Comparison of ENCODE assay signal across 27 cellular contexts in genomic region chr15:89784686-89784960, GRCh38. TPM values are rescaled to one million over a fixed set of nuclear protein-coding genes. Genes with fewer than 3 reads are reported as not detected.
DNase-seq lines count a peak whose midpoint lies in the region; ATAC-seq and TF ChIP-seq lines count a peak whose summit lies in the region.
"Had no signal": no experiment of that assay in that cellular context is flagged by ENCODE, and none has a peak within 500 bp of the region (broad histone marks: within the 10 kb centered on the region; RNA-seq: fewer than 3 reads in every experiment).

No MANE protein-coding gene starts in this region.

- no peak overlapping the region for H2BK120ac ChIP-seq in H9 (ENCODE audit: low read depth, low read length, poor library complexity, severe bottlenecking)

- H3K23ac ChIP-seq in H9 (ENCODE audit: insufficient read length, low read depth, low read length), result no peak overlapping the region

- no peak overlapping the region for H2BK12ac ChIP-seq in H9 (ENCODE audit: insufficient read length, low read depth, low read length)

- H3K27ac Mint-ChIP-seq in Calu3 (ENCODE audit: unreplicated experiment) (peak overlapping the region; percentile 88), H9 (no peak overlapping the region)
- H3K27ac Mint-ChIP-seq: activated CD4-positive, alpha-beta memory T cell treated with anti-CD3 and anti-CD28 coated beads, Interleukin-2, amount 10 ng/mL, durations not matched to agents 7 days and 5 days; activated naive CD4-positive, alpha-beta T cell treated with anti-CD3 and anti-CD28 coated beads for 36 hours; activated T-helper 1 cell treated with anti-CD3 and anti-CD28 coated beads, Interleukin-12 subunit alpha, Interleukin-12 subunit beta, Interleukin-2, Interleukin-4 antibody, amounts not matched to agents 30 ng/mL and 10 ng/mL and 1 ng/mL, durations not matched to agents 14 hours and 24 hours and 36 hours; CD4-positive, CD25-positive, alpha-beta regulatory T cell; stimulated activated naive CD8-positive, alpha-beta T cell treated with anti-CD3 and anti-CD28 coated beads, Interleukin-15, amount 100 ng/mL, for 72 hours; T-helper 2 cell treated with Interferon-gamma antibody and Interleukin-4, amounts not matched to agents 5 μg/mL and 100 μg/mL, for 36 hours had no signal

- DNase-seq in Calu3 (no peak), PC-3 (no peak), spleen (peak; percentile 30), pons (ENCODE audit: low spot score) (no peak), vagina (ENCODE audit: extremely low spot score in 2 of 2) (no peak), H9 (no peak)
- DNase-seq: activated CD4-positive, alpha-beta memory T cell treated with anti-CD3 and anti-CD28 coated beads, Interleukin-2, amount 10 ng/mL, durations not matched to agents 7 days and 5 days; activated CD8-positive, alpha-beta memory T cell treated with anti-CD3 and anti-CD28 coated beads, Interleukin-2, amount 50 U/mL, for 4 hours; activated naive CD4-positive, alpha-beta T cell treated with anti-CD3 and anti-CD28 coated beads for 36 hours; brain microvascular endothelial cell; CD4-positive, CD25-positive, alpha-beta regulatory T cell; effector CD4-positive, alpha-beta T cell; HCEC 1CT; hypothalamus; Kasumi-1; NCI-H524 treated with DMSO at 0.1 percent for 48 hours; SHP77 treated with DMSO at 0.1 percent for 48 hours; stimulated activated CD4-positive, alpha-beta T cell treated with anti-CD3 and anti-CD28 coated beads, Interleukin-2, amount 100 ng/mL, for 48 hours; stimulated activated naive CD8-positive, alpha-beta T cell treated with anti-CD3 and anti-CD28 coated beads, Interleukin-15, amount 100 ng/mL, for 72 hours had no signal

- H2BK5ac ChIP-seq in H9 (ENCODE audit: insufficient read length, low read length), result no peak overlapping the region

- H3K9me3 Mint-ChIP-seq in Calu3 (ENCODE audit: low read depth, unreplicated experiment), result no peaks in the 10 kb centered on the region
- H3K9me3 Mint-ChIP-seq in H9, result peaks cover 9 to 12% of the 10 kb centered on the region in 2 experiments

- ATAC-seq in PC-3, result no peak
- ATAC-seq: gastroesophageal sphincter had no signal

- H2AK5ac ChIP-seq in H9 (ENCODE audit: insufficient read length, low read length), result no peak overlapping the region

- no peaks in the 10 kb centered on the region for H3F3A ChIP-seq in PC-3 (ENCODE audit: low read length, unreplicated experiment)

- no peak for TF ChIP-seq POLR2A in spleen (IDR thresholded peaks at IDR 0.05)
- no peak for TF ChIP-seq POLR2A in vagina (IDR thresholded peaks at IDR 0.05)

- H4K8ac ChIP-seq in H9 (replicated peaks; ENCODE audit: insufficient read length, low read depth, low read length), result no peak overlapping the region

- WGBS in spleen, 5 donors, result 80 to 96% (median 91%) methylated on average over 3 to 7 of the region's 7 CpGs
- WGBS in H9 (ENCODE audit: extremely low coverage, insufficient read length, low lambda C conversion rate), result no CpG with 5 or more reads among the region's 7 CpGs

- no TSS peak for BruUV-seq in Calu3 (replicated peaks; lab: Mats Ljungman, UMichigan)
- BruUV-seq in PC-3 (replicated peaks; lab: Mats Ljungman, UMichigan), result no TSS peak

- H3K79me1 ChIP-seq in H9 (ENCODE audit: insufficient read depth, low read depth, low read length, poor library complexity, severe bottlenecking), result no peaks in the 10 kb centered on the region

- H3K27me3 Mint-ChIP-seq in Calu3 (ENCODE audit: unreplicated experiment), result no peaks in the 10 kb centered on the region
- H3K27me3 Mint-ChIP-seq in H9 (ENCODE audit: low read depth), result peaks cover 29% of the 10 kb centered on the region

- no peak overlapping the region for H4K91ac ChIP-seq in H9 (ENCODE audit: insufficient read length, low read depth, low read length)

- intact Hi-C loops in Calu3 (cut with micrococcal nuclease; ENCODE audit: unreplicated experiment) (no loop called here), PC-3 (cut with micrococcal nuclease) (no loop called here), spleen (cut with DNase I; ENCODE audit: low total_unique reads) (no loop called here), vagina (cut with DNase I) (no loop called here)

- H2BK20ac ChIP-seq in H9 (ENCODE audit: low read depth, low read length, poor library complexity, severe bottlenecking), result no peak overlapping the region

- H3T11ph ChIP-seq in H9 (ENCODE audit: low read length), result no peak overlapping the region

- no peak overlapping the region for H2AFZ ChIP-seq in PC-3 (ENCODE audit: low read length)
- no peak overlapping the region for H2AFZ ChIP-seq in H9 (ENCODE audit: low read length)
- H2AFZ ChIP-seq: parathyroid adenoma had no signal

- H3K4me1 Mint-ChIP-seq in Calu3 (ENCODE audit: low read depth, unreplicated experiment) (peaks cover 53% of the 10 kb centered on the region), H9 (peaks cover 21 to 24% of the 10 kb centered on the region in 2 experiments)
- H3K4me1 Mint-ChIP-seq: stimulated activated naive CD8-positive, alpha-beta T cell treated with anti-CD3 and anti-CD28 coated beads, Interleukin-15, amount 100 ng/mL, for 72 hours had no signal

- no peaks in the 10 kb centered on the region for H3K79me2 ChIP-seq in PC-3 (ENCODE audit: low read length)
- no peaks in the 10 kb centered on the region for H3K79me2 ChIP-seq in H9 (ENCODE audit: insufficient read depth, low read length)
- H3K79me2 ChIP-seq: parathyroid adenoma had no signal

- H3K4me1 ChIP-seq in PC-3 (ENCODE audit: insufficient read depth, low read length) (peaks cover 58% of the 10 kb centered on the region), duodenal mucosa (ENCODE audit: control insufficient read depth in 1 of 2, insufficient read depth in 2 of 2, low read length in 2 of 2) (peaks cover 45 to 51% of the 10 kb centered on the region in 2 donors), spleen (peaks cover 0 to 36% (median 18%) of the 10 kb centered on the region in 6 donors), vagina (peaks cover 33% of the 10 kb centered on the region), H9 (ENCODE audit: insufficient read depth, low read length) (peaks cover 6% of the 10 kb centered on the region)
- H3K4me1 ChIP-seq: gastroesophageal sphincter, parathyroid adenoma, right atrium auricular region had no signal

- H4K5ac ChIP-seq in H9 (ENCODE audit: insufficient read length, low read depth, low read length), result no peak overlapping the region

- CTCF ChIA-PET in Calu3 (lab: Charles Lee) (interaction anchor here (1.1 kb wide), 1 partner anchor 90 kb away, joined by 3 read pairs; no protein-coding TSS in a partner anchor), PC-3 (lab: Charles Lee) (interaction anchor here (0.8 kb wide), 1 partner anchor 90 kb away, joined by 4 read pairs; no protein-coding TSS in a partner anchor)

- no peaks in the 10 kb centered on the region for H3K36me3 ChIP-seq in PC-3 (ENCODE audit: low read depth, low read length)
- peaks cover 23 to 24% of the 10 kb centered on the region in 2 donors for H3K36me3 ChIP-seq in duodenal mucosa (ENCODE audit: control insufficient read depth in 1 of 2, insufficient read depth in 2 of 2, low read length in 2 of 2)
- peaks cover 0 to 43% (median 0%) of the 10 kb centered on the region in 6 donors for H3K36me3 ChIP-seq in spleen
- peaks cover 0 to 17% of the 10 kb centered on the region in 2 donors for H3K36me3 ChIP-seq in vagina
- H3K36me3 ChIP-seq: gastroesophageal sphincter, right atrium auricular region, thyroid gland had no signal

- no peak overlapping the region for H3K4ac ChIP-seq in H9 (ENCODE audit: low read depth, low read length)

- H3K27ac ChIP-seq in PC-3 (ENCODE audit: low read length) (peak overlapping the region; percentile 99), duodenal mucosa (ENCODE audit: low read depth, low read length) (peak overlapping the region; percentile 55), spleen (no peak overlapping the region), vagina (no peak overlapping the region), H9 (ENCODE audit: insufficient read length, low read depth, low read length) (no peak overlapping the region)
- H3K27ac ChIP-seq: brain microvascular endothelial cell, gastroesophageal sphincter, parathyroid adenoma, right atrium auricular region, thyroid gland had no signal

- no peaks in the 10 kb centered on the region for H3K9me3 ChIP-seq in PC-3 (ENCODE audit: low read length)
- peaks cover 0 to 2% of the 10 kb centered on the region in 2 donors for H3K9me3 ChIP-seq in duodenal mucosa (ENCODE audit: control insufficient read depth in 1 of 2, low read length in 2 of 2)
- peaks cover 0 to 17% (median 10%) of the 10 kb centered on the region in 8 donors for H3K9me3 ChIP-seq in spleen
- no peaks in the 10 kb centered on the region for H3K9me3 ChIP-seq in vagina
- H3K9me3 ChIP-seq in H9 (ENCODE audit: control insufficient read depth, low read depth, low read length), result no peaks in the 10 kb centered on the region
- H3K9me3 ChIP-seq: thyroid gland had no signal

- H4K20me1 ChIP-seq in PC-3 (ENCODE audit: low read length) (no peaks in the 10 kb centered on the region), H9 (ENCODE audit: control insufficient read depth, insufficient read depth, insufficient read length) (no peaks in the 10 kb centered on the region)

- H3K27me3 ChIP-seq in PC-3 (ENCODE audit: low read length) (no peaks in the 10 kb centered on the region), duodenal mucosa (ENCODE audit: control insufficient read depth in 1 of 2, insufficient read depth in 2 of 2, low read length in 2 of 2) (no peaks in the 10 kb centered on the region), spleen (replicated peaks in 1 of 7) (peaks cover 0 to 12% (median 0%) of the 10 kb centered on the region in 7 donors), vagina (no peaks in the 10 kb centered on the region), H9 (ENCODE audit: insufficient read depth, low read length) (no peaks in the 10 kb centered on the region)
- H3K27me3 ChIP-seq: brain microvascular endothelial cell, gastroesophageal sphincter, right atrium auricular region, thyroid gland had no signal

- H3K23me2 ChIP-seq in H9 (ENCODE audit: insufficient read length, low read depth, low read length, poor library complexity, severe bottlenecking), result no peaks in the 10 kb centered on the region

- H3K4me3 ChIP-seq in PC-3 (ENCODE audit: low read length), result no peak overlapping the region
- no peak overlapping the region for H3K4me3 ChIP-seq in duodenal mucosa (ENCODE audit: low read depth in 1 of 2, low read length in 2 of 2)
- no peak overlapping the region for H3K4me3 ChIP-seq in spleen
- no peak overlapping the region for H3K4me3 ChIP-seq in vagina
- H3K4me3 ChIP-seq: gastroesophageal sphincter, right atrium auricular region, thyroid gland had no signal

- no peak overlapping the region for H3K14ac ChIP-seq in H9 (ENCODE audit: insufficient read depth, low read length)

- H3K9ac ChIP-seq in PC-3 (ENCODE audit: low read length) (no peak overlapping the region), duodenal mucosa (ENCODE audit: low read depth in 1 of 2, low read length in 2 of 2) (no peak overlapping the region), H9 (ENCODE audit: extremely low read depth, insufficient read length, low read length) (no peak overlapping the region)
- H3K9ac ChIP-seq: parathyroid adenoma had no signal

- no peak overlapping the region for H2BK15ac ChIP-seq in H9 (ENCODE audit: low read depth, low read length)

- no peak overlapping the region for H3K56ac ChIP-seq in H9 (ENCODE audit: insufficient read length, low read depth, low read length)

- H3K36me3 Mint-ChIP-seq in Calu3 (ENCODE audit: insufficient read depth, unreplicated experiment) (peaks cover 12% of the 10 kb centered on the region), H9 (ENCODE audit: insufficient read depth in 1 of 3, low read depth in 3 of 3) (peaks cover 4 to 9% (median 5%) of the 10 kb centered on the region in 3 experiments; a peak in 5 of 7 replicates)

- POLR2A ChIA-PET in PC-3 (lab: Charles Lee; ENCODE audit: unreplicated experiment), result no interaction called here

- H3K4me3 Mint-ChIP-seq in Calu3 (ENCODE audit: low read depth, unreplicated experiment) (no peak overlapping the region), H9 (no peak overlapping the region)
- H3K4me3 Mint-ChIP-seq: activated CD4-positive, alpha-beta memory T cell treated with anti-CD3 and anti-CD28 coated beads, Interleukin-2, amount 10 ng/mL, durations not matched to agents 7 days and 5 days; activated naive CD4-positive, alpha-beta T cell treated with anti-CD3 and anti-CD28 coated beads for 36 hours; activated T-helper 1 cell treated with anti-CD3 and anti-CD28 coated beads, Interleukin-12 subunit alpha, Interleukin-12 subunit beta, Interleukin-2, Interleukin-4 antibody, amounts not matched to agents 30 ng/mL and 10 ng/mL and 1 ng/mL, durations not matched to agents 14 hours and 24 hours and 36 hours; CD4-positive, CD25-positive, alpha-beta regulatory T cell; stimulated activated naive CD8-positive, alpha-beta T cell treated with anti-CD3 and anti-CD28 coated beads, Interleukin-15, amount 100 ng/mL, for 72 hours; T-helper 2 cell treated with Interferon-gamma antibody and Interleukin-4, amounts not matched to agents 5 μg/mL and 100 μg/mL, for 36 hours had no signal

- no peak overlapping the region for H3K18ac ChIP-seq in H9 (ENCODE audit: insufficient read length, low read depth, low read length)

- no peak for TF ChIP-seq CTCF in Calu3 (IDR thresholded peaks at IDR 0.05; ENCODE audit: unreplicated experiment)
- TF ChIP-seq CTCF in PC-3 (conservative IDR thresholded peaks at IDR 0.05; ENCODE audit: low read depth, low read length), result no peak
- no peak for TF ChIP-seq CTCF in spleen (IDR thresholded peaks at IDR 0.05 in 8 of 11, conservative IDR thresholded peaks at IDR 0.05 in 3 of 11)
- TF ChIP-seq CTCF in vagina (IDR thresholded peaks at IDR 0.05), result no peak
- TF ChIP-seq CTCF in H9 (conservative IDR thresholded peaks at IDR 0.05), result no peak

- H3K9me2 ChIP-seq in PC-3 (replicated peaks; ENCODE audit: low read length), result no peaks in the 10 kb centered on the region

- no peak overlapping the region for H3K4me2 ChIP-seq in PC-3 (ENCODE audit: low read length)
- no peak overlapping the region for H3K4me2 ChIP-seq in H9 (ENCODE audit: insufficient read depth, insufficient read length, low read length)

RNA-seq across cellular contexts. Expression of gene MESP2, which starts 8.5 kb away (rescaled TPM):
- total RNA-seq in Calu3 (2022), result not detected in 2 replicates
- 1.1 and 1.3 TPM in 2 replicates for total RNA-seq in PC-3 (2014; rRNA removed)
- total RNA-seq in spleen, result not detected
- polyA plus RNA-seq in spleen, result under 1 TPM in 1 of 3 donors, not detected in 2; 0.05 TPM
- not detected for total RNA-seq in vagina
- total RNA-seq in H9 (2021), result 0.28 TPM in 1 of 2 replicates, not detected in the other
- total RNA-seq: activated CD4-positive, alpha-beta memory T cell treated with anti-CD3 and anti-CD28 coated beads, Interleukin-2, amount 10 ng/mL, durations not matched to agents 7 days and 5 days; activated naive CD4-positive, alpha-beta T cell treated with anti-CD3 and anti-CD28 coated beads for 36 hours; CD4-positive, CD25-positive, alpha-beta regulatory T cell; gastroesophageal sphincter; right atrium auricular region had no signal
- polyA plus RNA-seq: CD4-positive, CD25-positive, alpha-beta regulatory T cell; neural cell had no signal

RNA-seq across cellular contexts. Expression of gene ANPEP, which starts 30.0 kb away (rescaled TPM):
- total RNA-seq in Calu3 (2022) (0.68 and 1.8 TPM in 2 replicates), PC-3 (2014; rRNA removed) (113 and 133 TPM in 2 replicates), spleen (100 to 1,000 TPM in 1 of 7 donors, 10 to 100 TPM in 6; 16.6 to 226 (median 35.1) TPM), vagina (55.0 TPM), H9 (2021) (3.5 and 3.6 TPM in 2 replicates)
- 10 to 100 TPM in 1 of 3 donors, 1 to 10 TPM in 2; 1.3 to 11.0 (median 7.7) TPM for polyA plus RNA-seq in spleen
- total RNA-seq: activated naive CD4-positive, alpha-beta T cell treated with anti-CD3 and anti-CD28 coated beads for 36 hours had no signal
- polyA plus RNA-seq: neural cell had no signal

RNA-seq across cellular contexts. Expression of gene MESP1, which starts 33.6 kb away (rescaled TPM):
- total RNA-seq in Calu3 (2022) (5.3 and 5.9 TPM in 2 replicates), PC-3 (2014; rRNA removed) (32.9 and 49.4 TPM in 2 replicates), spleen (1 to 10 TPM in 1 of 7 donors, under 1 TPM in 6; 0.19 to 1.0 (median 0.60) TPM), vagina (2.7 TPM), H9 (2021) (not detected in 2 replicates)
- 1 to 10 TPM in 1 of 3 donors, under 1 TPM in 2; 0.45 to 1.2 (median 0.61) TPM for polyA plus RNA-seq in spleen

Comparison
In these comparisons a context has a peak if more than half of its experiments do, and no peak if none do; other contexts are left out.
1. H3K27ac ChIP-seq: peak in PC-3 (single experiment) and duodenal mucosa (single experiment); none in spleen (0 of 8), vagina (single experiment) and H9 (single experiment).